In genomic region chr6:109978174-109979032, GRCh38 we compare ENCODE assay signal across 1 cellular context.
TF ChIP-seq lines count a peak whose summit lies in the region.

Gene GPR6, plus strand, starts transcription at chr6:109978311. Its CDS starts 802 bp downstream, at chr6:109979113.

TF ChIP-seq in HepG2, 621 proteins besides CTCF, POLR2A, EP300 and RAD21 (continued from another document and continues in another):
- TF ChIP-seq, protein P1, sequence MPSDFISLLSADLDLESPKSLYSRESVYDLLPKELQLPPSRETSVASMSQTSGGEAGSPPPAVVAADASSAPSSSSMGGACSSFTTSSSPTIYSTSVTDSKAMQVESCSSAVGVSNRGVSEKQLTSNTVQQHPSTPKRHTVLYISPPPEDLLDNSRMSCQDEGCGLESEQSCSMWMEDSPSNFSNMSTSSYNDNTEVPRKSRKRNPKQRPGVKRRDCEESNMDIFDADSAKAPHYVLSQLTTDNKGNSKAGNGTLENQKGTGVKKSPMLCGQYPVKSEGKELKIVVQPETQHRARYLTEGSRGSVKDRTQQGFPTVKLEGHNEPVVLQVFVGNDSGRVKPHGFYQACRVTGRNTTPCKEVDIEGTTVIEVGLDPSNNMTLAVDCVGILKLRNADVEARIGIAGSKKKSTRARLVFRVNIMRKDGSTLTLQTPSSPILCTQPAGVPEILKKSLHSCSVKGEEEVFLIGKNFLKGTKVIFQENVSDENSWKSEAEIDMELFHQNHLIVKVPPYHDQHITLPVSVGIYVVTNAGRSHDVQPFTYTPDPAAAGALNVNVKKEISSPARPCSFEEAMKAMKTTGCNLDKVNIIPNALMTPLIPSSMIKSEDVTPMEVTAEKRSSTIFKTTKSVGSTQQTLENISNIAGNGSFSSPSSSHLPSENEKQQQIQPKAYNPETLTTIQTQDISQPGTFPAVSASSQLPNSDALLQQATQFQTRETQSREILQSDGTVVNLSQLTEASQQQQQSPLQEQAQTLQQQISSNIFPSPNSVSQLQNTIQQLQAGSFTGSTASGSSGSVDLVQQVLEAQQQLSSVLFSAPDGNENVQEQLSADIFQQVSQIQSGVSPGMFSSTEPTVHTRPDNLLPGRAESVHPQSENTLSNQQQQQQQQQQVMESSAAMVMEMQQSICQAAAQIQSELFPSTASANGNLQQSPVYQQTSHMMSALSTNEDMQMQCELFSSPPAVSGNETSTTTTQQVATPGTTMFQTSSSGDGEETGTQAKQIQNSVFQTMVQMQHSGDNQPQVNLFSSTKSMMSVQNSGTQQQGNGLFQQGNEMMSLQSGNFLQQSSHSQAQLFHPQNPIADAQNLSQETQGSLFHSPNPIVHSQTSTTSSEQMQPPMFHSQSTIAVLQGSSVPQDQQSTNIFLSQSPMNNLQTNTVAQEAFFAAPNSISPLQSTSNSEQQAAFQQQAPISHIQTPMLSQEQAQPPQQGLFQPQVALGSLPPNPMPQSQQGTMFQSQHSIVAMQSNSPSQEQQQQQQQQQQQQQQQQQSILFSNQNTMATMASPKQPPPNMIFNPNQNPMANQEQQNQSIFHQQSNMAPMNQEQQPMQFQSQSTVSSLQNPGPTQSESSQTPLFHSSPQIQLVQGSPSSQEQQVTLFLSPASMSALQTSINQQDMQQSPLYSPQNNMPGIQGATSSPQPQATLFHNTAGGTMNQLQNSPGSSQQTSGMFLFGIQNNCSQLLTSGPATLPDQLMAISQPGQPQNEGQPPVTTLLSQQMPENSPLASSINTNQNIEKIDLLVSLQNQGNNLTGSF (CRISPR knock-in tag; IDR thresholded peaks at IDR 0.05): peak; percentile 88
- TF ChIP-seq TP53 (CRISPR knock-in tag; conservative IDR thresholded peaks at IDR 0.05): 0 out of 2 replicates have a peak, but pooled peaks have one; percentile 47
- no peak; the same call in 1 of the 2 replicates for TF ChIP-seq MYC (CRISPR knock-in tag; IDR thresholded peaks at IDR 0.05; ENCODE audit: borderline replicate concordance)
- TF ChIP-seq, protein P2, sequence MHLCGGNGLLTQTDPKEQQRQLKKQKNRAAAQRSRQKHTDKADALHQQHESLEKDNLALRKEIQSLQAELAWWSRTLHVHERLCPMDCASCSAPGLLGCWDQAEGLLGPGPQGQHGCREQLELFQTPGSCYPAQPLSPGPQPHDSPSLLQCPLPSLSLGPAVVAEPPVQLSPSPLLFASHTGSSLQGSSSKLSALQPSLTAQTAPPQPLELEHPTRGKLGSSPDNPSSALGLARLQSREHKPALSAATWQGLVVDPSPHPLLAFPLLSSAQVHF (CRISPR knock-in tag; IDR thresholded peaks at IDR 0.05): no peak
- TF ChIP-seq TCF7 (IDR thresholded peaks at IDR 0.05; ENCODE audit: low read depth): no peak
- no peak for TF ChIP-seq RFX1 (IDR thresholded peaks at IDR 0.05)
- TF ChIP-seq, protein P3, sequence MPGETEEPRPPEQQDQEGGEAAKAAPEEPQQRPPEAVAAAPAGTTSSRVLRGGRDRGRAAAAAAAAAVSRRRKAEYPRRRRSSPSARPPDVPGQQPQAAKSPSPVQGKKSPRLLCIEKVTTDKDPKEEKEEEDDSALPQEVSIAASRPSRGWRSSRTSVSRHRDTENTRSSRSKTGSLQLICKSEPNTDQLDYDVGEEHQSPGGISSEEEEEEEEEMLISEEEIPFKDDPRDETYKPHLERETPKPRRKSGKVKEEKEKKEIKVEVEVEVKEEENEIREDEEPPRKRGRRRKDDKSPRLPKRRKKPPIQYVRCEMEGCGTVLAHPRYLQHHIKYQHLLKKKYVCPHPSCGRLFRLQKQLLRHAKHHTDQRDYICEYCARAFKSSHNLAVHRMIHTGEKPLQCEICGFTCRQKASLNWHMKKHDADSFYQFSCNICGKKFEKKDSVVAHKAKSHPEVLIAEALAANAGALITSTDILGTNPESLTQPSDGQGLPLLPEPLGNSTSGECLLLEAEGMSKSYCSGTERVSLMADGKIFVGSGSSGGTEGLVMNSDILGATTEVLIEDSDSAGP (CRISPR knock-in tag; IDR thresholded peaks at IDR 0.05; ENCODE audit: borderline replicate concordance): no peak
- TF ChIP-seq ZNF510 (CRISPR knock-in tag; IDR thresholded peaks at IDR 0.05; ENCODE audit: low read depth): no peak
- TF ChIP-seq ZSCAN30 (CRISPR knock-in tag; IDR thresholded peaks at IDR 0.05): no peak
- no peak for TF ChIP-seq TARDBP (CRISPR knock-in tag; IDR thresholded peaks at IDR 0.05)
- TF ChIP-seq XBP1 (CRISPR knock-in tag; IDR thresholded peaks at IDR 0.05): peak; percentile 68; the same call in 1 of the 2 replicates
- TF ChIP-seq ZNF737 (CRISPR knock-in tag; IDR thresholded peaks at IDR 0.05; ENCODE audit: borderline replicate concordance): peak; percentile 80; the same call in 1 of the 2 replicates
- 0 out of 2 replicates have a peak, but pooled peaks have one; percentile 9 for TF ChIP-seq STAG1 (CRISPR knock-in tag; IDR thresholded peaks at IDR 0.05)
- no peak for TF ChIP-seq KLF13 (CRISPR knock-in tag; IDR thresholded peaks at IDR 0.05)
- TF ChIP-seq JUNB (CRISPR knock-in tag; IDR thresholded peaks at IDR 0.05; ENCODE audit: borderline replicate concordance): no peak
- TF ChIP-seq IRX3 (CRISPR knock-in tag; IDR thresholded peaks at IDR 0.05; ENCODE audit: borderline replicate concordance, low read depth): peak; percentile 81; the same call in 1 of the 2 replicates
- no peak for TF ChIP-seq ZNF674 (CRISPR knock-in tag; IDR thresholded peaks at IDR 0.05; ENCODE audit: low read depth)
- TF ChIP-seq ZNF335 (CRISPR knock-in tag; IDR thresholded peaks at IDR 0.05): peak; percentile 83; the same call in 1 of the 2 replicates
- TF ChIP-seq TOPORS (CRISPR knock-in tag; IDR thresholded peaks at IDR 0.05): no peak
- TF ChIP-seq TEAD3 (CRISPR knock-in tag; optimal IDR thresholded peaks at IDR 0.05; ENCODE audit: borderline replicate concordance): peak; percentile 29
- no peak for TF ChIP-seq ZNF101 (CRISPR knock-in tag; IDR thresholded peaks at IDR 0.05; ENCODE audit: borderline replicate concordance, low read depth)
- peak; percentile 85; the same call in 1 of the 2 replicates for TF ChIP-seq ZNF225 (CRISPR knock-in tag; IDR thresholded peaks at IDR 0.05)
- no peak for TF ChIP-seq GFI1 (CRISPR knock-in tag; IDR thresholded peaks at IDR 0.05; ENCODE audit: borderline replicate concordance)
- TF ChIP-seq MNT (IDR thresholded peaks at IDR 0.05): no peak
- TF ChIP-seq ZBTB38 (CRISPR knock-in tag; IDR thresholded peaks at IDR 0.05): 0 out of 2 replicates have a peak, but pooled peaks have one; percentile 41
- TF ChIP-seq CHCHD3 (CRISPR knock-in tag; IDR thresholded peaks at IDR 0.05): no peak
- TF ChIP-seq DMAP1 (CRISPR knock-in tag; IDR thresholded peaks at IDR 0.05): no peak
- no peak for TF ChIP-seq ZNF326 (CRISPR knock-in tag; IDR thresholded peaks at IDR 0.05; ENCODE audit: borderline replicate concordance)
- TF ChIP-seq ZNF350 (CRISPR knock-in tag; IDR thresholded peaks at IDR 0.05; ENCODE audit: borderline replicate concordance, low read depth): 0 out of 2 replicates have a peak, but pooled peaks have one; percentile 21
- TF ChIP-seq SYNCRIP (IDR thresholded peaks at IDR 0.05; ENCODE audit: insufficient read depth, low read depth, low read length): no peak
- TF ChIP-seq ETV6 (CRISPR knock-in tag; conservative IDR thresholded peaks at IDR 0.05): peak; percentile 74; the same call in 1 of the 2 replicates
- no peak for TF ChIP-seq NCOA5 (CRISPR knock-in tag; IDR thresholded peaks at IDR 0.05)
- TF ChIP-seq KDM2A (CRISPR knock-in tag; IDR thresholded peaks at IDR 0.05; ENCODE audit: borderline replicate concordance, low read depth): peak; percentile 63; the same call in 1 of the 2 replicates
- TF ChIP-seq ZSCAN12 (CRISPR knock-in tag; IDR thresholded peaks at IDR 0.05): peak; percentile 85
- TF ChIP-seq ZNF124 (CRISPR knock-in tag; IDR thresholded peaks at IDR 0.05): peak; percentile 78; the same call in 1 of the 2 replicates
- TF ChIP-seq ZBTB49 (CRISPR knock-in tag; IDR thresholded peaks at IDR 0.05; ENCODE audit: borderline replicate concordance): 0 out of 2 replicates have a peak, but pooled peaks have one; percentile 82
- no peak for TF ChIP-seq ZNF276 (CRISPR knock-in tag; IDR thresholded peaks at IDR 0.05; ENCODE audit: low read depth)
- TF ChIP-seq FOXP4 (CRISPR knock-in tag; IDR thresholded peaks at IDR 0.05): no peak
- no peak for TF ChIP-seq NR2F6 (IDR thresholded peaks at IDR 0.05)
- TF ChIP-seq NR2F6 (CRISPR knock-in tag; IDR thresholded peaks at IDR 0.05): no peak
- no peak for TF ChIP-seq ZKSCAN5 (CRISPR knock-in tag; IDR thresholded peaks at IDR 0.05)
- TF ChIP-seq HNRNPK (IDR thresholded peaks at IDR 0.05; ENCODE audit: low read depth, low read length, poor library complexity, severe bottlenecking): no peak
- 0 out of 2 replicates have a peak, but pooled peaks have one; percentile 64 for TF ChIP-seq ZNF431 (CRISPR knock-in tag; IDR thresholded peaks at IDR 0.05; ENCODE audit: borderline replicate concordance, low read depth)
- TF ChIP-seq MIXL1 (CRISPR knock-in tag; IDR thresholded peaks at IDR 0.05): peak; percentile 73
- no peak for TF ChIP-seq FLYWCH1 (CRISPR knock-in tag; IDR thresholded peaks at IDR 0.05)
- TF ChIP-seq ZNF709 (CRISPR knock-in tag; IDR thresholded peaks at IDR 0.05): peak; percentile 77
- no peak for TF ChIP-seq NFRKB (IDR thresholded peaks at IDR 0.05)
- TF ChIP-seq ZNF441 (CRISPR knock-in tag; IDR thresholded peaks at IDR 0.05; ENCODE audit: borderline replicate concordance): peak; percentile 87; the same call in 1 of the 2 replicates
- peak; percentile 66; the same call in 1 of the 2 replicates for TF ChIP-seq ZNF543 (CRISPR knock-in tag; IDR thresholded peaks at IDR 0.05)
- TF ChIP-seq EZH2 (conservative IDR thresholded peaks at IDR 0.05; ENCODE audit: low read depth, low read length): no peak
- TF ChIP-seq MIER2 (CRISPR knock-in tag; IDR thresholded peaks at IDR 0.05): peak; percentile 98
- TF ChIP-seq, protein P4, sequence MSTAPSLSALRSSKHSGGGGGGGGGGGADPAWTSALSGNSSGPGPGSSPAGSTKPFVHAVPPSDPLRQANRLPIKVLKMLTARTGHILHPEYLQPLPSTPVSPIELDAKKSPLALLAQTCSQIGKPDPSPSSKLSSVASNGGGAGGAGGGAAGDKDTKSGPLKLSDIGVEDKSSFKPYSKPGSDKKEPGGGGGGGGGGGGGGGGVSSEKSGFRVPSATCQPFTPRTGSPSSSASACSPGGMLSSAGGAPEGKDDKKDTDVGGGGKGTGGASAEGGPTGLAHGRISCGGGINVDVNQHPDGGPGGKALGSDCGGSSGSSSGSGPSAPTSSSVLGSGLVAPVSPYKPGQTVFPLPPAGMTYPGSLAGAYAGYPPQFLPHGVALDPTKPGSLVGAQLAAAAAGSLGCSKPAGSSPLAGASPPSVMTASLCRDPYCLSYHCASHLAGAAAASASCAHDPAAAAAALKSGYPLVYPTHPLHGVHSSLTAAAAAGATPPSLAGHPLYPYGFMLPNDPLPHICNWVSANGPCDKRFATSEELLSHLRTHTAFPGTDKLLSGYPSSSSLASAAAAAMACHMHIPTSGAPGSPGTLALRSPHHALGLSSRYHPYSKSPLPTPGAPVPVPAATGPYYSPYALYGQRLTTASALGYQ (CRISPR knock-in tag; IDR thresholded peaks at IDR 0.05): peak; percentile 43; the same call in 1 of the 2 replicates
